In the genomic region with DNA sequence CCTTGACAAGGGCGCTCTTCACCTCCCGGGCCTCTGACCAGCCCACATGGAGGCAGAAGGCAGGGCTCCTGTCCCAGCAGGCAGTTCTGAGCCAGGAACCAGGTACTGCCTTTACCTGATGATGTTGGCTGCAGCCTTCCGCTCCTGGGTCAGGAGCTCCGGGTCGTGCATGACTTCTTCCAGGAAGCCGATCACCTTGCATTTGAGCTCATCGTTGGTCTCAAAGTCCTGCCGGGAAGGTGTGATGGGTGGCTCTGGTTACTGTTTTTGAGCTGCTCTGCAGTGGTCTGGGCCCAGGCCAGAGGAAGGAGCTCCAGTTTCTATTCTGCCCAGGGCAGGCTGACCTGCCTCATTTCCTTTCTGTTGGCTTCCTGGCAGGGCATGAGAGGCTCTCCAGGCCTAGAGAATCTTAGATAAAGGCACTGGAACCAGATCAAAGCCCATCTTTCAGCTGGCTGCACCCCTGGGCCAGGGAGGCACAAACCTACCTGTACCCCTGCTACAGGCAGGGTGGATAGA, we compare ENCODE assay signal across 1 cellular context.
TF ChIP-seq lines count a peak whose summit lies in the region.

No MANE protein-coding gene starts in this region.

TF ChIP-seq in IMR-90, 13 proteins besides CTCF, POLR2A, EP300 and RAD21:
- TF ChIP-seq CEBPB (IDR thresholded peaks at IDR 0.05; ENCODE audit: low read depth, low read length) (no peak), RFX5 (IDR thresholded peaks at IDR 0.05; ENCODE audit: low read depth, low read length) (no peak), CHD1 (IDR thresholded peaks at IDR 0.05; ENCODE audit: low read depth, low read length) (no peak), NFE2L2 (IDR thresholded peaks at IDR 0.05; ENCODE audit: low read depth, low read length) (no peak), RCOR1 (IDR thresholded peaks at IDR 0.05; ENCODE audit: insufficient replicate concordance, low read length) (no peak), MXI1 (IDR thresholded peaks at IDR 0.05; ENCODE audit: borderline replicate concordance, low read depth, low read length) (no peak), FOS (IDR thresholded peaks at IDR 0.05; ENCODE audit: low read depth, low read length) (no peak), MAZ (IDR thresholded peaks at IDR 0.05; ENCODE audit: borderline replicate concordance, low read depth, low read length) (no peak), BHLHE40 (IDR thresholded peaks at IDR 0.05; ENCODE audit: low read depth, low read length) (no peak), SMC3 (IDR thresholded peaks at IDR 0.05; ENCODE audit: low read depth, low read length) (no peak), MAFK (IDR thresholded peaks at IDR 0.05; ENCODE audit: low read depth, low read length) (no peak)
- TF ChIP-seq, protein P1, sequence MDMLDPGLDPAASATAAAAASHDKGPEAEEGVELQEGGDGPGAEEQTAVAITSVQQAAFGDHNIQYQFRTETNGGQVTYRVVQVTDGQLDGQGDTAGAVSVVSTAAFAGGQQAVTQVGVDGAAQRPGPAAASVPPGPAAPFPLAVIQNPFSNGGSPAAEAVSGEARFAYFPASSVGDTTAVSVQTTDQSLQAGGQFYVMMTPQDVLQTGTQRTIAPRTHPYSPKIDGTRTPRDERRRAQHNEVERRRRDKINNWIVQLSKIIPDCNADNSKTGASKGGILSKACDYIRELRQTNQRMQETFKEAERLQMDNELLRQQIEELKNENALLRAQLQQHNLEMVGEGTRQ (IDR thresholded peaks at IDR 0.05; ENCODE audit: low read depth, low read length), result no peak
- TF ChIP-seq, protein P2, sequence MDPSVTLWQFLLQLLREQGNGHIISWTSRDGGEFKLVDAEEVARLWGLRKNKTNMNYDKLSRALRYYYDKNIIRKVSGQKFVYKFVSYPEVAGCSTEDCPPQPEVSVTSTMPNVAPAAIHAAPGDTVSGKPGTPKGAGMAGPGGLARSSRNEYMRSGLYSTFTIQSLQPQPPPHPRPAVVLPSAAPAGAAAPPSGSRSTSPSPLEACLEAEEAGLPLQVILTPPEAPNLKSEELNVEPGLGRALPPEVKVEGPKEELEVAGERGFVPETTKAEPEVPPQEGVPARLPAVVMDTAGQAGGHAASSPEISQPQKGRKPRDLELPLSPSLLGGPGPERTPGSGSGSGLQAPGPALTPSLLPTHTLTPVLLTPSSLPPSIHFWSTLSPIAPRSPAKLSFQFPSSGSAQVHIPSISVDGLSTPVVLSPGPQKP (IDR thresholded peaks at IDR 0.05; ENCODE audit: borderline replicate concordance, low read depth, low read length), result no peak
